Comparison of ENCODE assay signal across 1 cellular context in genomic region chr11:3074912-3075589, GRCh38.
TF ChIP-seq lines count a peak whose summit lies in the region.

No MANE protein-coding gene starts in this region.

TF ChIP-seq in H1, 55 proteins besides CTCF, POLR2A, EP300 and RAD21 (continued from another document):
- TF ChIP-seq BCL11A (IDR thresholded peaks at IDR 0.05; ENCODE audit: low read depth in 2 of 2, low read length in 2 of 2) (no peak), POLR2AphosphoS5 (IDR thresholded peaks at IDR 0.05; ENCODE audit: low read depth, low read length) (no peak), NANOG (IDR thresholded peaks at IDR 0.05; ENCODE audit: insufficient read depth, low read depth, low read length, poor library complexity, severe bottlenecking) (no peak), KDM1A (IDR thresholded peaks at IDR 0.05; ENCODE audit: borderline replicate concordance, low read length) (no peak), MAFK (IDR thresholded peaks at IDR 0.05; ENCODE audit: low read depth, low read length) (no peak), CREB1 (IDR thresholded peaks at IDR 0.05) (no peak)
